ENCODE assay signal across 8 cellular contexts in genomic region chr5:123512631-123513461, GRCh38. TPM values are rescaled to one million over a fixed set of nuclear protein-coding genes. Genes with fewer than 3 reads are reported as not detected.
DNase-seq lines count a peak whose midpoint lies in the region; ATAC-seq and TF ChIP-seq lines count a peak whose summit lies in the region.

No MANE protein-coding gene starts in this region.

- intact Hi-C loops in activated naive CD4-positive, alpha-beta T cell treated with anti-CD3 and anti-CD28 coated beads for 36 hours (cut with micrococcal nuclease), result loop anchor here (1.0 to 5.0 kb wide), 8 partner anchors 53 to 1551 kb away; partner anchors contain the start of genes CEP120, SNX2, SNX24 and SRFBP1

- no peak overlapping the region for H3K9ac ChIP-seq in parathyroid adenoma

- H3K27me3 Mint-ChIP-seq in activated naive CD4-positive, alpha-beta T cell treated with anti-CD3 and anti-CD28 coated beads for 36 hours (ENCODE audit: low read depth), result peaks cover 3% of the 10 kb centered on the region

- peaks cover 5% of the 10 kb centered on the region for H3K36me3 Mint-ChIP-seq in activated naive CD4-positive, alpha-beta T cell treated with anti-CD3 and anti-CD28 coated beads for 36 hours (ENCODE audit: low read depth)

- CTCF ChIA-PET in activated naive CD4-positive, alpha-beta T cell treated with anti-CD3 and anti-CD28 coated beads for 36 hours (lab: Charles Lee), result interaction anchor here (1.0 to 4.0 kb wide), 2 partner anchors 90 to 94 kb away, joined by 3 to 26 read pairs; partner anchors contain the start of gene CEP120

- H3K79me2 ChIP-seq in parathyroid adenoma, result no peaks in the 10 kb centered on the region

- H3K9me3 Mint-ChIP-seq in activated naive CD4-positive, alpha-beta T cell treated with anti-CD3 and anti-CD28 coated beads for 36 hours, result no peaks in the 10 kb centered on the region

- H3K27ac Mint-ChIP-seq in activated naive CD4-positive, alpha-beta T cell treated with anti-CD3 and anti-CD28 coated beads for 36 hours, result peak overlapping the region; percentile 89

- H3K4me3 ChIP-seq in cardiac muscle cell (peak overlapping the region; percentile 75), parathyroid adenoma (ENCODE audit: low read depth, low read length) (peak overlapping the region; percentile 74)

- H3K9me3 ChIP-seq in cardiac muscle cell (ENCODE audit: low read depth) (no peaks in the 10 kb centered on the region), parathyroid adenoma (ENCODE audit: control insufficient read depth, low read length) (no peaks in the 10 kb centered on the region)

- peak overlapping the region; percentile 79 for H2AFZ ChIP-seq in parathyroid adenoma

- TF ChIP-seq CTCF in cardiac muscle cell (IDR thresholded peaks at IDR 0.05; ENCODE audit: low read depth, low read length), result no peak
- no peak for TF ChIP-seq CTCF in parathyroid adenoma (IDR thresholded peaks at IDR 0.05)

- H3K36me3 ChIP-seq in cardiac muscle cell (no peaks in the 10 kb centered on the region), parathyroid adenoma (ENCODE audit: control insufficient read depth, insufficient read depth, low read length) (no peaks in the 10 kb centered on the region)

- ATAC-seq in HG03064 (IDR thresholded peaks at IDR 0.05; ENCODE audit: low read depth, unreplicated experiment), result peak; percentile 21

- peaks cover 47% of the 10 kb centered on the region for H3K4me1 Mint-ChIP-seq in activated naive CD4-positive, alpha-beta T cell treated with anti-CD3 and anti-CD28 coated beads for 36 hours (ENCODE audit: low read depth)

- peak overlapping the region; percentile 91 for H3K4me3 Mint-ChIP-seq in activated naive CD4-positive, alpha-beta T cell treated with anti-CD3 and anti-CD28 coated beads for 36 hours

- H3K27me3 ChIP-seq in cardiac muscle cell (no peaks in the 10 kb centered on the region), parathyroid adenoma (ENCODE audit: control insufficient read depth, insufficient read depth, low read length) (no peaks in the 10 kb centered on the region)

- H3K27ac ChIP-seq in cardiac muscle cell (peak overlapping the region; percentile 98), parathyroid adenoma (peak overlapping the region; percentile 56)

- DNase-seq in stimulated activated CD4-positive, alpha-beta T cell treated with anti-CD3 and anti-CD28 coated beads, Interleukin-12 subunit alpha, Interleukin-12 subunit beta, amount 100 ng/mL, for 24 hours (ENCODE audit: low read depth in 2 of 2), result peak; percentile 5 to 10
- no peak for DNase-seq in stimulated activated CD4-positive, alpha-beta T cell treated with anti-CD3 and anti-CD28 coated beads, Interleukin-12 subunit alpha, Interleukin-12 subunit beta, amount 100 ng/mL, for 4 hours
- DNase-seq in RKO (ENCODE audit: low spot score), result peak; percentile 67
- DNase-seq in activated naive CD4-positive, alpha-beta T cell treated with anti-CD3 and anti-CD28 coated beads for 36 hours, result peak; percentile 53
- peak; percentile 41 to 47 for DNase-seq in cardiac muscle cell (ENCODE audit: low read depth in 1 of 2, low spot score in 1 of 2)
- DNase-seq in NCI-H1694 treated with DMSO at 0.1 percent for 48 hours (lab: John Stamatoyannopoulos, UW), result no peak

- H3K4me1 ChIP-seq in cardiac muscle cell (ENCODE audit: low read depth) (peaks cover 7% of the 10 kb centered on the region), parathyroid adenoma (no peaks in the 10 kb centered on the region)

- peak overlapping the region; percentile 92 for H3K4me2 ChIP-seq in parathyroid adenoma (ENCODE audit: low read length)

RNA-seq across cellular contexts. Expression of gene CSNK1G3, which starts 0.9 kb away (rescaled TPM):
- total RNA-seq in activated naive CD4-positive, alpha-beta T cell treated with anti-CD3 and anti-CD28 coated beads for 36 hours, result 10 to 100 TPM; 31.9 to 33.8 TPM
- 33.4 and 36.0 TPM in 2 replicates for total RNA-seq in cardiac muscle cell
- 22.1 and 37.8 TPM in 2 replicates for polyA plus RNA-seq in cardiac muscle cell

Comparison
In these comparisons a context has a peak if more than half of its experiments do, and no peak if none do; other contexts are left out.
1. DNase-seq: peak in stimulated activated CD4-positive, alpha-beta T cell treated with anti-CD3 and anti-CD28 coated beads, Interleukin-12 subunit alpha, Interleukin-12 subunit beta, amount 100 ng/mL, for 24 hours (2 of 2), RKO (single experiment), activated naive CD4-positive, alpha-beta T cell treated with anti-CD3 and anti-CD28 coated beads for 36 hours (single experiment) and cardiac muscle cell (2 of 2); none in stimulated activated CD4-positive, alpha-beta T cell treated with anti-CD3 and anti-CD28 coated beads, Interleukin-12 subunit alpha, Interleukin-12 subunit beta, amount 100 ng/mL, for 4 hours (single experiment) and NCI-H1694 treated with DMSO at 0.1 percent for 48 hours (single experiment).